Comparison of ENCODE assay signal across 8 cellular contexts in the genomic region with DNA sequence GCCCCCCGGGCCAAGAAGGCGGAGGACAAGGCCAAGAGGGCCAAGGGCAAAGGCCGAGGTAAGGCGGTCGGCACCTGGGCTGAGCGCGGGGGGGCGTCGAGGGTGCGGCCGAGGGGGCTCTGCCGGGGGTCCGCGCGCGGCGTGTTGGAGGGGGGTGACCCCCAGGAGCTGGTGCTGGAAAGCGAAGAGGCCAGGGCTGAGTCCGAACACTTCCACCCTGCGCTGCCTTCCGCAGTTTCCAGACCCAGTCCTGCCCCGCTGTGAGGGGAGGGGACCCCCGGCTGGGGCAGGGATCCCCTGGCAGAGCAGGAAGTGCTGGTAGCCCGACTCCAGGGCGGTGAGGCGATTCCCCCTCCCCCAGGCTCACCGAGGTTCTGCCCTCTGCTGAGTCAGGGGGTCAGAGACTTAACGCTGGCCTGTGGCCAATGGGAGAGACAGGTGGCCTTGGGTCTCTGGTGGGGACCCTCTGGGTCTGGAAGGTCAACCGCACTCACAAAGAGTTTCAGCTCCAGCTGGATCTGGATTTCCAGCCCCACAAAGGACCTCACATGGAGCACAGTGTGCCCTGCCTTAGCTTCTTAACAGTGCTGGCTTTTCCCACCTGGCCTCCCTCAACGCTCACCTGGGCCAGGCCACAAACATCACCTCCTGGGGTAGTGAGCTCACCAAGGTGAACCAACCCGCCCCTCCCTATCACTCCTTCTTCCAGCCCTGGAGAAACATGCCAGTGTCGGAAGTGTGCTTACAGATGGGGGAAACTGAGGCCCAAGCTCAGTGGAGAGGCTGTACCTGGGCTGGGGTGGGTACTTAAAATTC. TPM values are rescaled to one million over a fixed set of nuclear protein-coding genes. Genes with fewer than 3 reads are reported as not detected.
DNase-seq lines count a peak whose midpoint lies in the region; ATAC-seq and TF ChIP-seq lines count a peak whose summit lies in the region.

No MANE protein-coding gene starts in this region.

- TF ChIP-seq POLR2A in heart left ventricle (IDR thresholded peaks at IDR 0.05), result no peak

- no peak overlapping the region for H4K8ac ChIP-seq in H9 (replicated peaks; ENCODE audit: insufficient read length, low read depth, low read length)

- peak overlapping the region; percentile 36 for H3K18ac ChIP-seq in H9 (ENCODE audit: insufficient read length, low read depth, low read length)

- intact Hi-C loops in heart left ventricle (cut with DNase I), result loop anchor here in 1 of 10 donors (1.0 kb wide), 1 partner anchor 31 kb away; no protein-coding TSS in a partner anchor
- intact Hi-C loops in head of caudate nucleus (cut with DNase I), result no loop called here

- ATAC-seq in heart left ventricle, result peak; percentile 9 to 41 (median 24)
- no peak for ATAC-seq in HG03025 (IDR thresholded peaks at IDR 0.05; ENCODE audit: low FRiP score, unreplicated experiment)

- H3K27ac ChIP-seq in H9 (ENCODE audit: insufficient read length, low read depth, low read length), result no peak overlapping the region
- peak overlapping the region; percentile 7 to 87 (median 68) for H3K27ac ChIP-seq in heart left ventricle
- peak overlapping the region; percentile 75 for H3K27ac ChIP-seq in rectal smooth muscle tissue (ENCODE audit: low read depth, low read length)

- H3K9me3 ChIP-seq in H9 (ENCODE audit: control insufficient read depth, low read depth, low read length) (no peaks in the 10 kb centered on the region), heart left ventricle (no peaks in the 10 kb centered on the region)

- H4K91ac ChIP-seq in H9 (ENCODE audit: insufficient read length, low read depth, low read length), result no peak overlapping the region

- no peak overlapping the region for H2BK120ac ChIP-seq in H9 (ENCODE audit: low read depth, low read length, poor library complexity, severe bottlenecking)

- TF ChIP-seq CTCF in H9 (conservative IDR thresholded peaks at IDR 0.05) (no peak), heart left ventricle (IDR thresholded peaks at IDR 0.05) (no peak)

- H2BK20ac ChIP-seq in H9 (ENCODE audit: low read depth, low read length, poor library complexity, severe bottlenecking), result no peak overlapping the region

- peak; percentile 75 for DNase-seq in H9
- DNase-seq in UCSD-AML1 (lab: John Stamatoyannopoulos, UW; ENCODE audit: unreplicated experiment), result peak; percentile 50
- DNase-seq in heart left ventricle, result peak in 1 of 5 donors; percentile 37
- DNase-seq in NCI-H2171 treated with DMSO at 0.1 percent for 48 hours (lab: John Stamatoyannopoulos, UW), result no peak
- DNase-seq in NCI-H446 (lab: John Stamatoyannopoulos, UW), result no peak
- no peak for DNase-seq in head of caudate nucleus

- H3K23me2 ChIP-seq in H9 (ENCODE audit: insufficient read length, low read depth, low read length, poor library complexity, severe bottlenecking), result peaks cover 3% of the 10 kb centered on the region

- H3K36me3 Mint-ChIP-seq in H9 (ENCODE audit: insufficient read depth in 1 of 3, low read depth in 3 of 3), result peaks cover 0 to 10% (median 3%) of the 10 kb centered on the region in 3 experiments; a peak in 5 of 7 replicates

- peak overlapping the region; percentile 57 to 86 (median 76) for H3K4me3 ChIP-seq in heart left ventricle
- H3K4me3 ChIP-seq in rectal smooth muscle tissue (ENCODE audit: low read length), result peak overlapping the region; percentile 81

- no peak overlapping the region for H2AFZ ChIP-seq in H9 (ENCODE audit: low read length)

- H3K27ac Mint-ChIP-seq in H9, result no peak overlapping the region; a peak in 1 of 7 replicates

- no peak overlapping the region for H4K5ac ChIP-seq in H9 (ENCODE audit: insufficient read length, low read depth, low read length)

- no peak overlapping the region for H3T11ph ChIP-seq in H9 (ENCODE audit: low read length)

- no peaks in the 10 kb centered on the region for H4K20me1 ChIP-seq in H9 (ENCODE audit: control insufficient read depth, insufficient read depth, insufficient read length)

- H3K4ac ChIP-seq in H9 (ENCODE audit: low read depth, low read length), result no peak overlapping the region

- no peaks in the 10 kb centered on the region for H3K79me2 ChIP-seq in H9 (ENCODE audit: insufficient read depth, low read length)

- WGBS in H9 (ENCODE audit: extremely low coverage, insufficient read length, low lambda C conversion rate), result no CpG with 5 or more reads among the region's 32 CpGs
- WGBS in heart left ventricle, 4 donors, result 21 to 48% (median 26%) methylated on average over 6 to 32 of the region's 32 CpGs

- no peaks in the 10 kb centered on the region for H3K9me3 Mint-ChIP-seq in H9

- H3K14ac ChIP-seq in H9 (ENCODE audit: insufficient read depth, low read length), result peak overlapping the region; percentile 60

- H3K23ac ChIP-seq in H9 (ENCODE audit: insufficient read length, low read depth, low read length), result no peak overlapping the region

- peaks cover 3% of the 10 kb centered on the region; the same call in 1 of the 2 replicates for H3K4me1 ChIP-seq in H9 (ENCODE audit: insufficient read depth, low read length)
- H3K4me1 ChIP-seq in heart left ventricle, result peaks cover 0 to 29% (median 20%) of the 10 kb centered on the region in 12 donors
- peaks cover 3% of the 10 kb centered on the region for H3K4me1 ChIP-seq in rectal smooth muscle tissue (ENCODE audit: control insufficient read depth, insufficient read depth, low read length)

- no peak overlapping the region for H2BK5ac ChIP-seq in H9 (ENCODE audit: insufficient read length, low read length)

- H3K27me3 Mint-ChIP-seq in H9 (ENCODE audit: low read depth), result peaks cover 21% of the 10 kb centered on the region

- peaks cover 35 to 37% of the 10 kb centered on the region in 2 experiments for H3K4me1 Mint-ChIP-seq in H9

- H3K9ac ChIP-seq in H9 (ENCODE audit: extremely low read depth, insufficient read length, low read length) (no peak overlapping the region), rectal smooth muscle tissue (ENCODE audit: low read length) (peak overlapping the region; percentile 70)

- H2AK5ac ChIP-seq in H9 (ENCODE audit: insufficient read length, low read length), result no peak overlapping the region

- H3K4me3 Mint-ChIP-seq in H9, result peak overlapping the region; percentile 75 to 83

- no peaks in the 10 kb centered on the region for H3K79me1 ChIP-seq in H9 (ENCODE audit: insufficient read depth, low read depth, low read length, poor library complexity, severe bottlenecking)

- H3K4me2 ChIP-seq in H9 (ENCODE audit: insufficient read depth, insufficient read length, low read length), result peak overlapping the region; percentile 74

- H3K27me3 ChIP-seq in H9 (ENCODE audit: insufficient read depth, low read length) (no peaks in the 10 kb centered on the region; the same call in 1 of the 2 replicates), heart left ventricle (no peaks in the 10 kb centered on the region), rectal smooth muscle tissue (ENCODE audit: control insufficient read depth, insufficient read depth, low read length) (no peaks in the 10 kb centered on the region)

- H2BK12ac ChIP-seq in H9 (ENCODE audit: insufficient read length, low read depth, low read length), result no peak overlapping the region

- no peak overlapping the region for H3K56ac ChIP-seq in H9 (ENCODE audit: insufficient read length, low read depth, low read length)

- H3K36me3 ChIP-seq in heart left ventricle (no peaks in the 10 kb centered on the region), rectal smooth muscle tissue (ENCODE audit: control insufficient read depth, insufficient read depth, low read length) (no peaks in the 10 kb centered on the region)

- no peak overlapping the region for H2BK15ac ChIP-seq in H9 (ENCODE audit: low read depth, low read length)

RNA-seq across cellular contexts. Expression of gene SYNC, which starts 39.8 kb away (rescaled TPM):
- 0.15 TPM in 2 replicates for total RNA-seq in H9 (2021)
- 10 to 100 TPM; 10.2 to 22.3 (median 14.3) TPM for total RNA-seq in heart left ventricle
- 1 to 10 TPM; 2.7 to 8.3 TPM for polyA plus RNA-seq in heart left ventricle

Comparison
In these comparisons a context has a peak if more than half of its experiments do, and no peak if none do; other contexts are left out.
1. DNase-seq: peak in H9 (single experiment) and UCSD-AML1 (single experiment); none in NCI-H2171 treated with DMSO at 0.1 percent for 48 hours (single experiment), NCI-H446 (0 of 2) and head of caudate nucleus (0 of 42).